2 cellular contexts compared by ENCODE assay signal in genomic region chr5:1235838-1236237, GRCh38.
TF ChIP-seq lines count a peak whose summit lies in the region.

No MANE protein-coding gene starts in this region.

TF ChIP-seq in HEK293, 187 proteins besides CTCF, POLR2A, EP300 and RAD21 (continued from another document):
- TF ChIP-seq SETDB1 (IDR thresholded peaks at IDR 0.05; ENCODE audit: insufficient read length, low read length) (peak; percentile 92), ZNF280D (tag by site-specific recombination; IDR thresholded peaks at IDR 0.05) (no peak), PRDM10 (tag by site-specific recombination; IDR thresholded peaks at IDR 0.05) (no peak), TRIM28 (IDR thresholded peaks at IDR 0.05; ENCODE audit: borderline replicate concordance, low read length) (peak; percentile 81; the same call in 1 of the 2 replicates)

TF ChIP-seq in K562, 482 proteins besides CTCF, POLR2A, EP300 and RAD21 (continued from another document):
- TF ChIP-seq ZNF354B (CRISPR knock-in tag; IDR thresholded peaks at IDR 0.05), result 0 out of 2 replicates have a peak, but pooled peaks have one; percentile 45
- TF ChIP-seq CBX3 (IDR thresholded peaks at IDR 0.05; ENCODE audit: borderline replicate concordance in 1 of 2, low read length in 2 of 2), result 0 out of 3 replicates have a peak, but pooled peaks of 1 of the 2 experiments have one; percentile 21
